ENCODE assay signal across 8 cellular contexts in genomic region chr19:1020868-1021425, GRCh38. TPM values are rescaled to one million over a fixed set of nuclear protein-coding genes. Genes with fewer than 3 reads are reported as not detected.
DNase-seq lines count a peak whose midpoint lies in the region; ATAC-seq and TF ChIP-seq lines count a peak whose summit lies in the region.

TSS of gene TMEM259 (minus strand) at chr19:1021123. CDS start at chr19:1020996, 127 bp downstream.

- H3K27me3 Mint-ChIP-seq in activated T-cell treated with anti-CD3 and anti-CD28 coated beads, Interleukin-2, amount 50 U/mL, for 24 hours, result no peaks in the 10 kb centered on the region

- H3K79me2 ChIP-seq in KMS-11 (ENCODE audit: insufficient read depth, low read depth), result peaks cover 48% of the 10 kb centered on the region

- H3K27ac ChIP-seq in KMS-11, result peak within 1 kb of the TSS; percentile 67
- peak within 1 kb of the TSS; percentile 88 for H3K27ac ChIP-seq in Panc1 (ENCODE audit: low read length)

- H3K9me3 Mint-ChIP-seq in activated T-cell treated with anti-CD3 and anti-CD28 coated beads, Interleukin-2, amount 50 U/mL, for 24 hours, result no peaks in the 10 kb centered on the region

- POLR2A ChIA-PET in Panc1 (lab: Charles Lee), result no interaction called here

- CTCF ChIA-PET in Panc1 (lab: Charles Lee), result interaction anchor here (0.6 kb wide), 1 partner anchor 200 kb away, joined by 3 read pairs; no protein-coding TSS in a partner anchor

- H3K9ac ChIP-seq in KMS-11 (peak within 1 kb of the TSS; percentile 83; the same call in 1 of the 2 replicates), mucosa of stomach (ENCODE audit: low read length) (peak within 1 kb of the TSS; percentile 89)

- H3K27me3 ChIP-seq in KMS-11 (ENCODE audit: insufficient read depth, low read depth) (no peaks in the 10 kb centered on the region), Panc1 (ENCODE audit: control insufficient read depth, insufficient read depth, low read length) (no peaks in the 10 kb centered on the region), mucosa of stomach (ENCODE audit: control insufficient read depth, insufficient read depth, low read length) (no peaks in the 10 kb centered on the region)

- H3K27ac Mint-ChIP-seq in activated T-cell treated with anti-CD3 and anti-CD28 coated beads, Interleukin-2, amount 50 U/mL, for 24 hours, result peak within 1 kb of the TSS; percentile 100

- peaks cover 5% of the 10 kb centered on the region; the same call in 1 of the 2 replicates for H4K20me1 ChIP-seq in KMS-11 (ENCODE audit: insufficient read depth)

- in situ Hi-C loops in Panc1 (cut with HindIII; ENCODE audit: low pct_unique_long_range_greater_than_20kb, low sequenced_read_pairs), result no loop called here

- ATAC-seq in GM21737 (IDR thresholded peaks at IDR 0.05; ENCODE audit: unreplicated experiment) (peak; percentile 74), Panc1 (peak; percentile 87)

- no TSS peak for BruUV-seq in Panc1 (replicated peaks; lab: Mats Ljungman, UMichigan)

- H3K9me3 ChIP-seq in Panc1 (ENCODE audit: control insufficient read depth, insufficient read depth, low read depth, low read length) (no peaks in the 10 kb centered on the region), mucosa of stomach (ENCODE audit: control insufficient read depth, low read length) (no peaks in the 10 kb centered on the region)

- DNase-seq in DMS79 (lab: John Stamatoyannopoulos, UW), result peak; percentile 93
- DNase-seq in Panc1 (ENCODE audit: low read depth, low spot score), result peak; percentile 86
- DNase-seq in activated T-cell treated with anti-CD3 and anti-CD28 coated beads, Interleukin-2, amount 50 U/mL, for 24 hours, result peak; percentile 97
- DNase-seq in epithelial cell of proximal tubule (ENCODE audit: low read depth), result peak; percentile 81
- DNase-seq in stimulated activated CD8-positive, alpha-beta memory T cell treated with anti-CD3 and anti-CD28 coated beads, Interleukin-4, amount 100 ng/mL, for 48 hours, result peak; percentile 97

- H3K4me1 ChIP-seq in KMS-11 (ENCODE audit: low read depth, poor library complexity, severe bottlenecking), result peaks cover 29% of the 10 kb centered on the region
- H3K4me1 ChIP-seq in Panc1 (ENCODE audit: control insufficient read depth, insufficient read depth, low read length), result peaks cover 20% of the 10 kb centered on the region
- peaks cover 52% of the 10 kb centered on the region for H3K4me1 ChIP-seq in mucosa of stomach (ENCODE audit: control insufficient read depth, insufficient read depth, low read length)

- peaks cover 38% of the 10 kb centered on the region for H3K36me3 Mint-ChIP-seq in activated T-cell treated with anti-CD3 and anti-CD28 coated beads, Interleukin-2, amount 50 U/mL, for 24 hours (ENCODE audit: low read depth)

- peak within 1 kb of the TSS; percentile 82 for H3K4me2 ChIP-seq in KMS-11

- peak within 1 kb of the TSS; percentile 48; the same call in 1 of the 2 replicates for H2AFZ ChIP-seq in KMS-11 (ENCODE audit: low read depth)

- H3K4me1 Mint-ChIP-seq in activated T-cell treated with anti-CD3 and anti-CD28 coated beads, Interleukin-2, amount 50 U/mL, for 24 hours (ENCODE audit: low read depth), result peaks cover 49% of the 10 kb centered on the region

- H3K4me3 Mint-ChIP-seq in activated T-cell treated with anti-CD3 and anti-CD28 coated beads, Interleukin-2, amount 50 U/mL, for 24 hours, result peak within 1 kb of the TSS; percentile 93

- no peak within 1 kb of the TSS for H3K4me3 ChIP-seq in KMS-11 (IDR thresholded peaks at IDR 0.05; ENCODE audit: insufficient read depth, low read depth, low read length)
- peak within 1 kb of the TSS; percentile 55 to 75 for H3K4me3 ChIP-seq in Panc1 (ENCODE audit: low read depth in 2 of 2, low read length in 2 of 2)
- H3K4me3 ChIP-seq in epithelial cell of proximal tubule (ENCODE audit: low read depth, low read length), result peak within 1 kb of the TSS; percentile 94
- peak within 1 kb of the TSS; percentile 82 for H3K4me3 ChIP-seq in mucosa of stomach (ENCODE audit: low read length)

- TF ChIP-seq CTCF in KMS-11 (conservative IDR thresholded peaks at IDR 0.05; ENCODE audit: low read depth, low read length), result no peak
- no peak for TF ChIP-seq CTCF in Panc1 (IDR thresholded peaks at IDR 0.05)
- TF ChIP-seq CTCF in epithelial cell of proximal tubule (conservative IDR thresholded peaks at IDR 0.05; ENCODE audit: low read depth, low read length), result no peak

- H3K36me3 ChIP-seq in KMS-11 (ENCODE audit: insufficient read depth), result no peaks in the 10 kb centered on the region
- no peaks in the 10 kb centered on the region; the same call in 1 of the 2 replicates for H3K36me3 ChIP-seq in Panc1 (ENCODE audit: control insufficient read depth, insufficient read depth, low read length)
- no peaks in the 10 kb centered on the region for H3K36me3 ChIP-seq in mucosa of stomach (ENCODE audit: control insufficient read depth, insufficient read depth, low read length)

- intact Hi-C loops in Panc1 (cut with micrococcal nuclease; ENCODE audit: unreplicated experiment), result no loop called here

RNA-seq across cellular contexts. Expression of gene TMEM259, which starts in this region (rescaled TPM):
- 193 TPM for total RNA-seq in Panc1 (2021; ENCODE audit: unreplicated experiment)
- 263 TPM for polyA plus RNA-seq in Panc1 (2012; ENCODE audit: insufficient read length)
- total RNA-seq in epithelial cell of proximal tubule, result 155 and 193 TPM in 2 replicates
